In genomic region chr10:128113026-128113425, GRCh38 we compare ENCODE assay signal across 1 cellular context.
TF ChIP-seq lines count a peak whose summit lies in the region.

No MANE protein-coding gene starts in this region.

TF ChIP-seq in SK-N-SH, 30 proteins besides CTCF, POLR2A, EP300 and RAD21 (continued from another document):
- peak; percentile 92 for TF ChIP-seq REST (IDR thresholded peaks at IDR 0.05; ENCODE audit: low read depth, low read length)
